Comparison of ENCODE assay signal across 1 cellular context in the genomic region with DNA sequence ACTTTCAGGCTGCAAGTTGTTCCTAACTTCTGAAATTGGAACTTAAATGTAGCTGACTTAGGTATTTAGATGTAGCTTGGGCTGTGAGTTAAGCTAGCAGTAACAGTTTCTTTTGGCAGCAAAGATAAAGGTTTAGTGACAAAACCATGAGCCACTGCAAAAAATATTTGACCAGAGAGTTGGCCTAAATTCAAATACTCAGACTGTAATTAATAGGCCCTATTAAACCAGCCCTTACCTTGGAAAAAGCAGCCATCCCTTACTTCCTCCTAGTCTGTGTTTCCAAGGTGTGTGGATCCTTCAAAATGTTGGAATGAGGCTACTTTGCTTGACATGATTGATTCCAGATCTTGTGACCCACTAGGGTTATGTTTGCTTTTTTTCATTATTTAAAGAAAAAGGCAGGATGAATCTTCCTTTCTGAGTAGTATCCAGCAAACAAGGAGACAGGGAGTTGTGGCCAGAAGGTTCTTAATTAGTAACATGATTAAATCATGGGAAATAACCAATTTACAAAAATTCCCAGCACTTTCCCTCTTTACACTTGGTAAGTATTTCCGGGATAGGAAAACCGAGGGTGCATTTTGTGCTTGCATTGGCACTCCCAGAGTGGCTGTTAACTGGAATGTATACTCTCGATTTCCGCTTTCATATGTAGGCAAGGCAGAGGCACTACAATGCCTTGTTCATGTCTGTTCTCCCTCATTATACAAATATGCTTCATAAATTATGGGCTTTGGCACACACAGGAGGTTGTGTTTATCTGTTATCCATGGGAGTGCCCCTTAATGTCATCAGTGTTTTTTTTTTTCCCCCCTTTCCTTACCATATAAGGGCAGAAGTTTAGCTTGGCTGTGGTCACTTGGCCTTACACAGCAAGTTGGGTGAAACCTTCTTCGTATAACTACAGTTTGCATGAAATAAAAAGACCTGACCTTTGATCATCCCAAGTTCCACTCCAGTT.
TF ChIP-seq lines count a peak whose summit lies in the region.

No MANE protein-coding gene starts in this region.

TF ChIP-seq in K562, 482 proteins besides CTCF, POLR2A, EP300 and RAD21 (continued from another document and continues in another):
- TF ChIP-seq JUN (IDR thresholded peaks at IDR 0.05; ENCODE audit: borderline replicate concordance, low read depth, low read length) (no peak), JUN (CRISPR knock-in tag; IDR thresholded peaks at IDR 0.05; ENCODE audit: borderline replicate concordance) (no peak), GTF2F1 (IDR thresholded peaks at IDR 0.05; ENCODE audit: low read depth, low read length) (no peak), RBM39 (optimal IDR thresholded peaks at IDR 0.05; ENCODE audit: low read depth, low read length) (no peak), CEBPG (CRISPR knock-in tag; IDR thresholded peaks at IDR 0.05) (no peak), CEBPG (tag; conservative IDR thresholded peaks at IDR 0.05 in 1 of 2, IDR thresholded peaks at IDR 0.05 in 1 of 2) (no peak), CBFB (CRISPR knock-in tag; IDR thresholded peaks at IDR 0.05) (no peak), IFI16 (CRISPR knock-in tag; IDR thresholded peaks at IDR 0.05) (no peak), RBM25 (IDR thresholded peaks at IDR 0.05; ENCODE audit: low read depth, low read length, severe bottlenecking) (no peak), TOE1 (IDR thresholded peaks at IDR 0.05; ENCODE audit: borderline replicate concordance) (no peak), TOE1 (CRISPR knock-in tag; IDR thresholded peaks at IDR 0.05; ENCODE audit: borderline replicate concordance, low read depth) (no peak), CEBPZ (IDR thresholded peaks at IDR 0.05; ENCODE audit: borderline replicate concordance, low read depth, low read length) (no peak), ZBTB12 (CRISPR knock-in tag; IDR thresholded peaks at IDR 0.05) (no peak), TBL1XR1 (IDR thresholded peaks at IDR 0.05; ENCODE audit: low read length in 2 of 2) (peak in 1 of 2 experiments; percentile 46; a peak in 1 of 4 replicates), CTBP1 (IDR thresholded peaks at IDR 0.05; ENCODE audit: borderline replicate concordance) (no peak), SMARCA4 (IDR thresholded peaks at IDR 0.05) (peak; percentile 43; the same call in 1 of the 2 replicates), CEBPB (tag; IDR thresholded peaks at IDR 0.05) (no peak), ZNF830 (CRISPR knock-in tag; IDR thresholded peaks at IDR 0.05) (no peak), MNT (conservative IDR thresholded peaks at IDR 0.05) (no peak), ZNF76 (CRISPR knock-in tag; IDR thresholded peaks at IDR 0.05; ENCODE audit: borderline replicate concordance) (no peak), SOX6 (IDR thresholded peaks at IDR 0.05) (peak; percentile 79), PBX2 (CRISPR knock-in tag; IDR thresholded peaks at IDR 0.05; ENCODE audit: low read depth) (no peak), PBX2 (tag; conservative IDR thresholded peaks at IDR 0.05; ENCODE audit: low read depth) (peak; percentile 90), ZNF717 (CRISPR knock-in tag; IDR thresholded peaks at IDR 0.05) (no peak), MYC (IDR thresholded peaks at IDR 0.05; ENCODE audit: low read depth, low read length) (0 out of 2 replicates have a peak, but pooled peaks have one; percentile 29), MYC (CRISPR knock-in tag; IDR thresholded peaks at IDR 0.05; ENCODE audit: borderline replicate concordance, low read depth) (no peak), ZNF184 (CRISPR knock-in tag; IDR thresholded peaks at IDR 0.05) (no peak), MEF2D (tag; conservative IDR thresholded peaks at IDR 0.05; ENCODE audit: low read depth) (no peak; the same call in 1 of the 2 replicates), ZSCAN32 (CRISPR knock-in tag; IDR thresholded peaks at IDR 0.05) (no peak)
- TF ChIP-seq, protein P1, sequence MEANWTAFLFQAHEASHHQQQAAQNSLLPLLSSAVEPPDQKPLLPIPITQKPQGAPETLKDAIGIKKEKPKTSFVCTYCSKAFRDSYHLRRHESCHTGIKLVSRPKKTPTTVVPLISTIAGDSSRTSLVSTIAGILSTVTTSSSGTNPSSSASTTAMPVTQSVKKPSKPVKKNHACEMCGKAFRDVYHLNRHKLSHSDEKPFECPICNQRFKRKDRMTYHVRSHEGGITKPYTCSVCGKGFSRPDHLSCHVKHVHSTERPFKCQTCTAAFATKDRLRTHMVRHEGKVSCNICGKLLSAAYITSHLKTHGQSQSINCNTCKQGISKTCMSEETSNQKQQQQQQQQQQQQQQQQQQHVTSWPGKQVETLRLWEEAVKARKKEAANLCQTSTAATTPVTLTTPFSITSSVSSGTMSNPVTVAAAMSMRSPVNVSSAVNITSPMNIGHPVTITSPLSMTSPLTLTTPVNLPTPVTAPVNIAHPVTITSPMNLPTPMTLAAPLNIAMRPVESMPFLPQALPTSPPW (CRISPR knock-in tag; IDR thresholded peaks at IDR 0.05) = peak; percentile 61
- TF ChIP-seq, protein P2, sequence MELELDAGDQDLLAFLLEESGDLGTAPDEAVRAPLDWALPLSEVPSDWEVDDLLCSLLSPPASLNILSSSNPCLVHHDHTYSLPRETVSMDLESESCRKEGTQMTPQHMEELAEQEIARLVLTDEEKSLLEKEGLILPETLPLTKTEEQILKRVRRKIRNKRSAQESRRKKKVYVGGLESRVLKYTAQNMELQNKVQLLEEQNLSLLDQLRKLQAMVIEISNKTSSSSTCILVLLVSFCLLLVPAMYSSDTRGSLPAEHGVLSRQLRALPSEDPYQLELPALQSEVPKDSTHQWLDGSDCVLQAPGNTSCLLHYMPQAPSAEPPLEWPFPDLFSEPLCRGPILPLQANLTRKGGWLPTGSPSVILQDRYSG (tag; conservative IDR thresholded peaks at IDR 0.05; ENCODE audit: low read depth) = no peak; the same call in 1 of the 2 replicates
- TF ChIP-seq, protein P3, sequence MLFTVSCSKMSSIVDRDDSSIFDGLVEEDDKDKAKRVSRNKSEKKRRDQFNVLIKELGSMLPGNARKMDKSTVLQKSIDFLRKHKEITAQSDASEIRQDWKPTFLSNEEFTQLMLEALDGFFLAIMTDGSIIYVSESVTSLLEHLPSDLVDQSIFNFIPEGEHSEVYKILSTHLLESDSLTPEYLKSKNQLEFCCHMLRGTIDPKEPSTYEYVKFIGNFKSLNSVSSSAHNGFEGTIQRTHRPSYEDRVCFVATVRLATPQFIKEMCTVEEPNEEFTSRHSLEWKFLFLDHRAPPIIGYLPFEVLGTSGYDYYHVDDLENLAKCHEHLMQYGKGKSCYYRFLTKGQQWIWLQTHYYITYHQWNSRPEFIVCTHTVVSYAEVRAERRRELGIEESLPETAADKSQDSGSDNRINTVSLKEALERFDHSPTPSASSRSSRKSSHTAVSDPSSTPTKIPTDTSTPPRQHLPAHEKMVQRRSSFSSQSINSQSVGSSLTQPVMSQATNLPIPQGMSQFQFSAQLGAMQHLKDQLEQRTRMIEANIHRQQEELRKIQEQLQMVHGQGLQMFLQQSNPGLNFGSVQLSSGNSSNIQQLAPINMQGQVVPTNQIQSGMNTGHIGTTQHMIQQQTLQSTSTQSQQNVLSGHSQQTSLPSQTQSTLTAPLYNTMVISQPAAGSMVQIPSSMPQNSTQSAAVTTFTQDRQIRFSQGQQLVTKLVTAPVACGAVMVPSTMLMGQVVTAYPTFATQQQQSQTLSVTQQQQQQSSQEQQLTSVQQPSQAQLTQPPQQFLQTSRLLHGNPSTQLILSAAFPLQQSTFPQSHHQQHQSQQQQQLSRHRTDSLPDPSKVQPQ (CRISPR knock-in tag; IDR thresholded peaks at IDR 0.05; ENCODE audit: borderline replicate concordance) = no peak
- TF ChIP-seq, protein P4, sequence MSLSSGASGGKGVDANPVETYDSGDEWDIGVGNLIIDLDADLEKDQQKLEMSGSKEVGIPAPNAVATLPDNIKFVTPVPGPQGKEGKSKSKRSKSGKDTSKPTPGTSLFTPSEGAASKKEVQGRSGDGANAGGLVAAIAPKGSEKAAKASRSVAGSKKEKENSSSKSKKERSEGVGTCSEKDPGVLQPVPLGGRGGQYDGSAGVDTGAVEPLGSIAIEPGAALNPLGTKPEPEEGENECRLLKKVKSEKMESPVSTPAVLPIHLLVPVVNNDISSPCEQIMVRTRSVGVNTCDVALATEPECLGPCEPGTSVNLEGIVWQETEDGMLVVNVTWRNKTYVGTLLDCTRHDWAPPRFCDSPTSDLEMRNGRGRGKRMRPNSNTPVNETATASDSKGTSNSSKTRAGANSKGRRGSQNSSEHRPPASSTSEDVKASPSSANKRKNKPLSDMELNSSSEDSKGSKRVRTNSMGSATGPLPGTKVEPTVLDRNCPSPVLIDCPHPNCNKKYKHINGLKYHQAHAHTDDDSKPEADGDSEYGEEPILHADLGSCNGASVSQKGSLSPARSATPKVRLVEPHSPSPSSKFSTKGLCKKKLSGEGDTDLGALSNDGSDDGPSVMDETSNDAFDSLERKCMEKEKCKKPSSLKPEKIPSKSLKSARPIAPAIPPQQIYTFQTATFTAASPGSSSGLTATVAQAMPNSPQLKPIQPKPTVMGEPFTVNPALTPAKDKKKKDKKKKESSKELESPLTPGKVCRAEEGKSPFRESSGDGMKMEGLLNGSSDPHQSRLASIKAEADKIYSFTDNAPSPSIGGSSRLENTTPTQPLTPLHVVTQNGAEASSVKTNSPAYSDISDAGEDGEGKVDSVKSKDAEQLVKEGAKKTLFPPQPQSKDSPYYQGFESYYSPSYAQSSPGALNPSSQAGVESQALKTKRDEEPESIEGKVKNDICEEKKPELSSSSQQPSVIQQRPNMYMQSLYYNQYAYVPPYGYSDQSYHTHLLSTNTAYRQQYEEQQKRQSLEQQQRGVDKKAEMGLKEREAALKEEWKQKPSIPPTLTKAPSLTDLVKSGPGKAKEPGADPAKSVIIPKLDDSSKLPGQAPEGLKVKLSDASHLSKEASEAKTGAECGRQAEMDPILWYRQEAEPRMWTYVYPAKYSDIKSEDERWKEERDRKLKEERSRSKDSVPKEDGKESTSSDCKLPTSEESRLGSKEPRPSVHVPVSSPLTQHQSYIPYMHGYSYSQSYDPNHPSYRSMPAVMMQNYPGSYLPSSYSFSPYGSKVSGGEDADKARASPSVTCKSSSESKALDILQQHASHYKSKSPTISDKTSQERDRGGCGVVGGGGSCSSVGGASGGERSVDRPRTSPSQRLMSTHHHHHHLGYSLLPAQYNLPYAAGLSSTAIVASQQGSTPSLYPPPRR (CRISPR knock-in tag; IDR thresholded peaks at IDR 0.05; ENCODE audit: borderline replicate concordance) = no peak
